ENCODE assay signal across 15 cellular contexts in the genomic region with DNA sequence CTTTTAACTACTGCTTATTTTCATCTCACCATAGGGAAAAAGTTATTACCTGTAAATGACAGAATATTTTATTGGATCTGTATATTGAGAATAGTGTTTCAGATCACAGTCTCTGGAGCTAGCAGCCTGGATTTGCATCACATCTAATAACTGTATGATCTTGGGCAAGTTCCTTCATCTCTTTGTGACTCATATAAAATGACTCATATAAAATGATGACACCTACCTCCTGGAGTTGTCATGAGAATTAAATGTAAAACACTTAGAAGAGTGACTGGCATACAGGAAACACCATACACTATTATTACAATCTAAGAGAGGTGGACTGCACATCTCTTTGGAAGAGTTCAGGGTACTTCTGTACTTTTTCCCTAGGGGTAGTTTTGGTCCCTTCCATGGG.
DNase-seq lines count a peak whose midpoint lies in the region; ATAC-seq, FAIRE-seq and TF ChIP-seq lines count a peak whose summit lies in the region.
"Had no signal": no experiment of that assay in that cellular context is flagged by ENCODE, and none has a peak within 500 bp of the region (broad histone marks: within the 10 kb centered on the region; RNA-seq: fewer than 3 reads in every experiment).

No MANE protein-coding gene starts in this region.

- no peak for FAIRE-seq in HepG2 (lab: Jason Lieb, UNC)

- peak; percentile 13 for DNase-seq in COLO829 (ENCODE audit: low spot score)
- DNase-seq in HFFc6, result peak; percentile 49
- peak; percentile 48 for DNase-seq in kidney glomerular epithelial cell (lab: John Stamatoyannopoulos, UW)
- no peak for DNase-seq in HepG2 (ENCODE audit: low spot score)
- no peak for DNase-seq in activated naive CD4-positive, alpha-beta T cell treated with Interleukin-2 at 50 U/mL for 16 hours
- DNase-seq in effector memory CD4-positive, alpha-beta T cell, result no peak
- DNase-seq in MG63, result no peak
- DNase-seq: activated naive CD4-positive, alpha-beta T cell treated with anti-CD3 and anti-CD28 coated beads, Interleukin-2, amount 50 U/mL, for 16 hours; colonic mucosa; DMS 273 treated with DMSO at 0.1 percent for 48 hours; left ventricle myocardium inferior; NCI-H1930; testis had no signal

- BruUV-seq in HepG2 (replicated peaks; lab: Mats Ljungman, UMichigan), result no TSS peak

- H3K4me2 ChIP-seq in HepG2 (ENCODE audit: low read depth, low read length), result no peak overlapping the region

- no peak overlapping the region for H3K9ac ChIP-seq in HepG2 (ENCODE audit: insufficient read depth, low read depth, low read length)

- no peak for TF ChIP-seq POLR2A in HepG2 (IDR thresholded peaks at IDR 0.05; ENCODE audit: insufficient read depth in 1 of 2, low read depth in 2 of 2, low read length in 2 of 2)

- H3K36me3 Mint-ChIP-seq in HFFc6 (ENCODE audit: low read depth), result no peaks in the 10 kb centered on the region

- no peak for TF ChIP-seq EP300 in HepG2 (IDR thresholded peaks at IDR 0.05; ENCODE audit: low read depth in 2 of 2, low read length in 2 of 2)
- TF ChIP-seq EP300 in HepG2 (CRISPR knock-in tag; IDR thresholded peaks at IDR 0.05; ENCODE audit: borderline replicate concordance), result no peak

- H3K9me3 Mint-ChIP-seq in HFFc6, result no peaks in the 10 kb centered on the region
- H3K9me3 Mint-ChIP-seq: T-helper 1 cell treated with Interleukin-12 subunit alpha and Interleukin-12 subunit beta and Interleukin-4 antibody, amounts not matched to agents 30 μg/mL and 1 μg/mL, for 36 hours had no signal

- H3K27me3 ChIP-seq in HepG2 (ENCODE audit: control insufficient read depth in 1 of 2, insufficient read depth in 2 of 2, low read length in 2 of 2), result no peaks in the 10 kb centered on the region; a peak in 1 of 5 replicates
- no peaks in the 10 kb centered on the region for H3K27me3 ChIP-seq in effector memory CD4-positive, alpha-beta T cell (replicated peaks; ENCODE audit: control insufficient read depth, insufficient read depth, low read length, poor library complexity, severe bottlenecking)
- no peaks in the 10 kb centered on the region for H3K27me3 ChIP-seq in MG63
- H3K27me3 ChIP-seq: colonic mucosa, testis had no signal

- intact Hi-C loops in HepG2 (cut with micrococcal nuclease; ENCODE audit: unreplicated experiment), result no loop called here

- H3K9me3 ChIP-seq in HepG2 (ENCODE audit: low read length) (peaks cover 12% of the 10 kb centered on the region), MG63 (no peaks in the 10 kb centered on the region)
- no peaks in the 10 kb centered on the region for H3K9me3 ChIP-seq in effector memory CD4-positive, alpha-beta T cell (ENCODE audit: control insufficient read depth, low read length)
- H3K9me3 ChIP-seq: colonic mucosa, testis had no signal

- ATAC-seq in HepG2, result no peak

- no peaks in the 10 kb centered on the region for H3K36me3 ChIP-seq in HepG2 (replicated peaks in 1 of 2; ENCODE audit: control insufficient read depth in 1 of 2, insufficient read depth in 2 of 2, low read length in 2 of 2)
- H3K36me3 ChIP-seq in effector memory CD4-positive, alpha-beta T cell (ENCODE audit: control insufficient read depth, insufficient read depth, low read length), result no peaks in the 10 kb centered on the region
- no peaks in the 10 kb centered on the region for H3K36me3 ChIP-seq in MG63
- H3K36me3 ChIP-seq: colonic mucosa, left ventricle myocardium inferior had no signal

- POLR2A ChIA-PET in HepG2 (lab: Yijun Ruan, JAX), result no interaction called here

- H3K4me3 ChIP-seq in HepG2 (replicated peaks in 1 of 3; ENCODE audit: insufficient read depth in 1 of 3, low read depth in 2 of 3, low read length in 3 of 3), result no peak overlapping the region
- no peak overlapping the region for H3K4me3 ChIP-seq in effector memory CD4-positive, alpha-beta T cell (ENCODE audit: insufficient read depth, low read depth, low read length, poor library complexity, severe bottlenecking)
- H3K4me3 ChIP-seq in MG63, result no peak overlapping the region
- H3K4me3 ChIP-seq: colonic mucosa, left ventricle myocardium inferior, testis had no signal

- no peak for TF ChIP-seq CTCF in HFFc6 (IDR thresholded peaks at IDR 0.05)
- TF ChIP-seq CTCF in HepG2 (CRISPR knock-in tag; IDR thresholded peaks at IDR 0.05), result no peak

- H2AFZ ChIP-seq in HepG2 (ENCODE audit: low read length), result no peak overlapping the region

- CTCF ChIA-PET in HepG2 (lab: Yijun Ruan, JAX; ENCODE audit: low intra/inter-chr PET ratio, low total read pairs), result no interaction called here

- H3K79me2 ChIP-seq in HepG2 (ENCODE audit: insufficient read depth, low read length), result no peaks in the 10 kb centered on the region

- no peak overlapping the region for H3K4me3 Mint-ChIP-seq in HFFc6
- H3K4me3 Mint-ChIP-seq: T-helper 1 cell treated with Interleukin-12 subunit alpha and Interleukin-12 subunit beta and Interleukin-4 antibody, amounts not matched to agents 30 μg/mL and 1 μg/mL, for 36 hours had no signal

- H3K27me3 Mint-ChIP-seq in HFFc6 (ENCODE audit: insufficient read depth), result no peaks in the 10 kb centered on the region

- H3K27ac Mint-ChIP-seq in HFFc6, result no peak overlapping the region
- H3K27ac Mint-ChIP-seq: T-helper 1 cell treated with Interleukin-12 subunit alpha and Interleukin-12 subunit beta and Interleukin-4 antibody, amounts not matched to agents 30 μg/mL and 1 μg/mL, for 36 hours had no signal

- no peaks in the 10 kb centered on the region for H3K4me1 ChIP-seq in HepG2 (ENCODE audit: insufficient read depth, low read length)
- H3K4me1 ChIP-seq in effector memory CD4-positive, alpha-beta T cell (ENCODE audit: control insufficient read depth, insufficient read depth, low read length, poor library complexity, severe bottlenecking), result no peaks in the 10 kb centered on the region
- H3K4me1 ChIP-seq: colonic mucosa, left ventricle myocardium inferior, testis had no signal

- H3K27ac ChIP-seq in angular gyrus (ENCODE audit: low read depth, low read length), result peak overlapping the region; percentile 5
- H3K27ac ChIP-seq in HepG2 (ENCODE audit: extremely low read length, insufficient read depth, low read length), result no peak overlapping the region
- H3K27ac ChIP-seq in effector memory CD4-positive, alpha-beta T cell (ENCODE audit: insufficient read depth, low read length, poor library complexity, severe bottlenecking), result no peak overlapping the region
- H3K27ac ChIP-seq: colonic mucosa, left ventricle myocardium inferior, testis had no signal

- no peaks in the 10 kb centered on the region for H4K20me1 ChIP-seq in HepG2 (ENCODE audit: insufficient read depth, low read length)

- no peak for TF ChIP-seq RAD21 in HepG2 (CRISPR knock-in tag; IDR thresholded peaks at IDR 0.05)

- in situ Hi-C loops in HepG2 (cut with HindIII; ENCODE audit: extremely low pct_ligation_motif_present, low pct_unique_long_range_greater_than_20kb), result no loop called here

- H3K4me1 Mint-ChIP-seq in HFFc6 (ENCODE audit: low read depth), result peaks cover 11% of the 10 kb centered on the region

TF ChIP-seq in HepG2, 621 proteins besides CTCF, POLR2A, EP300 and RAD21 (continues in another document):
- no peak for TF ChIP-seq ZSCAN30 (CRISPR knock-in tag; IDR thresholded peaks at IDR 0.05)
- no peak for TF ChIP-seq ZNF225 (CRISPR knock-in tag; IDR thresholded peaks at IDR 0.05)
- TF ChIP-seq, protein P1, sequence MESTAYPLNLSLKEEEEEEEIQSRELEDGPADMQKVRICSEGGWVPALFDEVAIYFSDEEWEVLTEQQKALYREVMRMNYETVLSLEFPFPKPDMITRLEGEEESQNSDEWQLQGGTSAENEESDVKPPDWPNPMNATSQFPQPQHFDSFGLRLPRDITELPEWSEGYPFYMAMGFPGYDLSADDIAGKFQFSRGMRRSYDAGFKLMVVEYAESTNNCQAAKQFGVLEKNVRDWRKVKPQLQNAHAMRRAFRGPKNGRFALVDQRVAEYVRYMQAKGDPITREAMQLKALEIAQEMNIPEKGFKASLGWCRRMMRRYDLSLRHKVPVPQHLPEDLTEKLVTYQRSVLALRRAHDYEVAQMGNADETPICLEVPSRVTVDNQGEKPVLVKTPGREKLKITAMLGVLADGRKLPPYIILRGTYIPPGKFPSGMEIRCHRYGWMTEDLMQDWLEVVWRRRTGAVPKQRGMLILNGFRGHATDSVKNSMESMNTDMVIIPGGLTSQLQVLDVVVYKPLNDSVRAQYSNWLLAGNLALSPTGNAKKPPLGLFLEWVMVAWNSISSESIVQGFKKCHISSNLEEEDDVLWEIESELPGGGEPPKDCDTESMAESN (CRISPR knock-in tag; conservative IDR thresholded peaks at IDR 0.05), result no peak
- TF ChIP-seq ZNF367 (CRISPR knock-in tag; IDR thresholded peaks at IDR 0.05; ENCODE audit: borderline replicate concordance), result no peak
- TF ChIP-seq, protein P2, sequence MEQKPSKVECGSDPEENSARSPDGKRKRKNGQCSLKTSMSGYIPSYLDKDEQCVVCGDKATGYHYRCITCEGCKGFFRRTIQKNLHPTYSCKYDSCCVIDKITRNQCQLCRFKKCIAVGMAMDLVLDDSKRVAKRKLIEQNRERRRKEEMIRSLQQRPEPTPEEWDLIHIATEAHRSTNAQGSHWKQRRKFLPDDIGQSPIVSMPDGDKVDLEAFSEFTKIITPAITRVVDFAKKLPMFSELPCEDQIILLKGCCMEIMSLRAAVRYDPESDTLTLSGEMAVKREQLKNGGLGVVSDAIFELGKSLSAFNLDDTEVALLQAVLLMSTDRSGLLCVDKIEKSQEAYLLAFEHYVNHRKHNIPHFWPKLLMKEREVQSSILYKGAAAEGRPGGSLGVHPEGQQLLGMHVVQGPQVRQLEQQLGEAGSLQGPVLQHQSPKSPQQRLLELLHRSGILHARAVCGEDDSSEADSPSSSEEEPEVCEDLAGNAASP (CRISPR knock-in tag; IDR thresholded peaks at IDR 0.05; ENCODE audit: borderline replicate concordance), result no peak
- no peak for TF ChIP-seq JUNB (CRISPR knock-in tag; IDR thresholded peaks at IDR 0.05; ENCODE audit: borderline replicate concordance)
- TF ChIP-seq, protein P3, sequence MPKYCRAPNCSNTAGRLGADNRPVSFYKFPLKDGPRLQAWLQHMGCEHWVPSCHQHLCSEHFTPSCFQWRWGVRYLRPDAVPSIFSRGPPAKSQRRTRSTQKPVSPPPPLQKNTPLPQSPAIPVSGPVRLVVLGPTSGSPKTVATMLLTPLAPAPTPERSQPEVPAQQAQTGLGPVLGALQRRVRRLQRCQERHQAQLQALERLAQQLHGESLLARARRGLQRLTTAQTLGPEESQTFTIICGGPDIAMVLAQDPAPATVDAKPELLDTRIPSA (CRISPR knock-in tag; IDR thresholded peaks at IDR 0.05; ENCODE audit: borderline replicate concordance), result no peak
- TF ChIP-seq, protein P4, sequence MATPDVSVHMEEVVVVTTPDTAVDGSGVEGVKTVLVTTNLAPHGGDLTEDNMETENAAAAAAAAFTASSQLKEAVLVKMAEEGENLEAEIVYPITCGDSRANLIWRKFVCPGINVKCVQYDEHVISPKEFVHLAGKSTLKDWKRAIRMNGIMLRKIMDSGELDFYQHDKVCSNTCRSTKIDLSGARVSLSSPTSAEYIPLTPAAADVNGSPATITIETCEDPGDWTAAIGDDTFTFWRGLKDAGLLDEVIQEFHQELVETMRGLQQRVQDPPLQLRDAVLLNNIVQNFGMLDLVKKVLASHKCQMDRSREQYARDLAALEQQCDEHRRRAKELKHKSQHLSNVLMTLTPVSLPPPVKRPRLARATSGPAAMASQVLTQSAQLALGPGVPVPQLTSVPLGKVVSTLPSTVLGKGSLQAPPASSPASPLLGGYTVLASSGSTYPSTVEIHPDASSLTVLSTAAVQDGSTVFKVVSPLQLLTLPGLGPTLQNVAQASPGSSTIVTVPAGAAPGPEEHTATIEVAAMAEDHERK (CRISPR knock-in tag; IDR thresholded peaks at IDR 0.05; ENCODE audit: low read depth), result no peak

Comparison
In these comparisons a context has a peak if more than half of its experiments do, and no peak if none do; other contexts are left out.
1. DNase-seq: peak in COLO829 (single experiment), HFFc6 (single experiment) and kidney glomerular epithelial cell (single experiment); none in HepG2 (single experiment), activated naive CD4-positive, alpha-beta T cell treated with Interleukin-2 at 50 U/mL for 16 hours (single experiment), effector memory CD4-positive, alpha-beta T cell (0 of 3) and MG63 (single experiment).